ENCODE assay signal across 8 cellular contexts in the genomic region with DNA sequence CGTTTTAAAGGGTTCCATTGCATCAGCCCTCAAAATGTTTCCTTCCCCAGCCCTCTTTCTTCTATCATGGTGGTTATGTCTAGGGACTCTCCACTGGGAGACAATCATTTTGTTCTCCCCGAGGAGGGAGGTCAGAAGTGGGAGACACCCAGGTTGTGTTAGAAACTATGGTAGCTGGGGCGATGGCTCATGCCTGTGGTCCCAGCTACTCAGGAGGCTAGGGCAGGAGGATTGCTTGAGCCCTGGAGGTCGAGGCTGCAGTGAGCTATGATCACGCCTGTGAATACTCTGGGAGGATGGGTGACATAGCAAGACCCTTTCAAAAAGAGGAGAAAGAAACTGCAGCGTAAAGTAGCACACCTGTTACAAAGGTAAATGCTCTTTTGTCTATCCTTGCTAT. TPM values are rescaled to one million over a fixed set of nuclear protein-coding genes. Genes with fewer than 3 reads are reported as not detected.
DNase-seq lines count a peak whose midpoint lies in the region; ATAC-seq and TF ChIP-seq lines count a peak whose summit lies in the region.

No MANE protein-coding gene starts in this region.

- H3K4me3 Mint-ChIP-seq in activated naive CD4-positive, alpha-beta T cell treated with anti-CD3 and anti-CD28 coated beads, Interleukin-2, amount 50 U/mL, for 24 hours = peak overlapping the region; percentile 87

- DNase-seq in activated naive CD4-positive, alpha-beta T cell treated with anti-CD3 and anti-CD28 coated beads, Interleukin-2, amount 50 U/mL, for 16 hours = no peak
- peak in 1 of 2 donors; percentile 10 for DNase-seq in activated naive CD4-positive, alpha-beta T cell treated with anti-CD3 and anti-CD28 coated beads, Interleukin-2, amount 50 U/mL, for 72 hours (ENCODE audit: low spot score in 2 of 2)
- DNase-seq in stomach = no peak
- DNase-seq in GM10266 (ENCODE audit: extremely low spot score) = no peak
- no peak for DNase-seq in inferior parietal cortex (ENCODE audit: extremely low spot score)
- DNase-seq in NCI-H2107 (lab: John Stamatoyannopoulos, UW) = no peak

- no peaks in the 10 kb centered on the region for H3K27me3 ChIP-seq in stomach

- H3K4me3 ChIP-seq in iPS-18c (ENCODE audit: insufficient read depth, low read depth, low read length) (peak overlapping the region; percentile 69), stomach (peak overlapping the region; percentile 38 to 53 (median 50))

- H3K9me3 Mint-ChIP-seq in activated naive CD4-positive, alpha-beta T cell treated with anti-CD3 and anti-CD28 coated beads, Interleukin-2, amount 50 U/mL, for 24 hours = no peaks in the 10 kb centered on the region
- H3K9me3 Mint-ChIP-seq in activated naive CD4-positive, alpha-beta T cell treated with anti-CD3 and anti-CD28 coated beads, Interleukin-2, amount 50 U/mL, for 72 hours = no peaks in the 10 kb centered on the region

- peaks cover 12% of the 10 kb centered on the region for H3K4me1 Mint-ChIP-seq in activated naive CD4-positive, alpha-beta T cell treated with anti-CD3 and anti-CD28 coated beads, Interleukin-2, amount 50 U/mL, for 24 hours

- intact Hi-C loops in stomach (cut with DNase I; ENCODE audit: low total_unique reads) = no loop called here

- peak overlapping the region; percentile 90 to 95 (median 93) for H3K27ac ChIP-seq in stomach

- TF ChIP-seq CTCF in stomach (IDR thresholded peaks at IDR 0.05) = no peak
- TF ChIP-seq CTCF in GM10266 (IDR thresholded peaks at IDR 0.05; ENCODE audit: control insufficient read depth, insufficient read depth, low read depth, missing control alignments) = no peak

- ATAC-seq in activated naive CD4-positive, alpha-beta T cell treated with anti-CD3 and anti-CD28 coated beads, Interleukin-2, amount 50 U/mL, for 72 hours = peak; percentile 3 to 47

- H3K27ac Mint-ChIP-seq in activated naive CD4-positive, alpha-beta T cell treated with anti-CD3 and anti-CD28 coated beads, Interleukin-2, amount 50 U/mL, for 24 hours = peak overlapping the region; percentile 97
- H3K27ac Mint-ChIP-seq in activated naive CD4-positive, alpha-beta T cell treated with anti-CD3 and anti-CD28 coated beads, Interleukin-2, amount 50 U/mL, for 72 hours = peak overlapping the region; percentile 89 to 90

- no peaks in the 10 kb centered on the region for H3K9me3 ChIP-seq in iPS-18c (ENCODE audit: control insufficient read depth, insufficient read depth, low read length)
- no peaks in the 10 kb centered on the region for H3K9me3 ChIP-seq in stomach

- no peaks in the 10 kb centered on the region for H3K36me3 ChIP-seq in stomach

- WGBS in stomach, 5 donors = 66 to 68% (median 66%) methylated on average over 6 of the region's 6 CpGs

- H3K4me1 ChIP-seq in stomach = peaks cover 5 to 22% (median 12%) of the 10 kb centered on the region in 4 donors

- H3K27me3 Mint-ChIP-seq in activated naive CD4-positive, alpha-beta T cell treated with anti-CD3 and anti-CD28 coated beads, Interleukin-2, amount 50 U/mL, for 24 hours = no peaks in the 10 kb centered on the region

- TF ChIP-seq POLR2A in stomach (IDR thresholded peaks at IDR 0.05) = no peak

- no peaks in the 10 kb centered on the region for H3K36me3 Mint-ChIP-seq in activated naive CD4-positive, alpha-beta T cell treated with anti-CD3 and anti-CD28 coated beads, Interleukin-2, amount 50 U/mL, for 24 hours
- H3K36me3 Mint-ChIP-seq in activated naive CD4-positive, alpha-beta T cell treated with anti-CD3 and anti-CD28 coated beads, Interleukin-2, amount 50 U/mL, for 72 hours = no peaks in the 10 kb centered on the region

- no peak for TF ChIP-seq EP300 in stomach (IDR thresholded peaks at IDR 0.05)

RNA-seq across cellular contexts. Expression of a gene that starts 13.0 kb away (rescaled TPM):
- 10 to 100 TPM in 1 of 2 donors, 1 to 10 TPM in 1; 4.0 to 10.7 TPM for total RNA-seq in activated naive CD4-positive, alpha-beta T cell treated with anti-CD3 and anti-CD28 coated beads, Interleukin-2, amount 50 U/mL, for 72 hours
- 10 to 100 TPM in 1 of 5 donors, 1 to 10 TPM in 3, not detected in 1; 5.3 to 20.4 (median 9.0) TPM for total RNA-seq in stomach
- polyA plus RNA-seq in stomach = 10 to 100 TPM in 1 of 3 donors, 1 to 10 TPM in 2; 8.0 to 11.0 (median 9.0) TPM

RNA-seq across cellular contexts. Expression of a gene that starts 18.5 kb away (rescaled TPM):
- 10 to 100 TPM in 1 of 2 donors, 1 to 10 TPM in 1; 1.4 to 11.7 TPM for total RNA-seq in activated naive CD4-positive, alpha-beta T cell treated with anti-CD3 and anti-CD28 coated beads, Interleukin-2, amount 50 U/mL, for 72 hours
- 10 to 100 TPM in 1 of 5 donors, 1 to 10 TPM in 3, not detected in 1; 5.1 to 24.0 (median 6.0) TPM for total RNA-seq in stomach
- polyA plus RNA-seq in stomach = 10 to 100 TPM in 2 of 3 donors, 1 to 10 TPM in 1; 9.9 to 13.4 (median 11.2) TPM

RNA-seq across cellular contexts. Expression of a gene that starts 22.7 kb away (rescaled TPM):
- total RNA-seq in activated naive CD4-positive, alpha-beta T cell treated with anti-CD3 and anti-CD28 coated beads, Interleukin-2, amount 50 U/mL, for 72 hours = 100 to 1,000 TPM; 264 to 314 TPM
- total RNA-seq in stomach = 10 to 100 TPM in 2 of 5 donors, 1 to 10 TPM in 3; 2.3 to 62.9 (median 8.6) TPM
- polyA plus RNA-seq in stomach = 10 to 100 TPM in 2 of 3 donors, 1 to 10 TPM in 1; 9.3 to 19.7 (median 10.1) TPM

RNA-seq across cellular contexts. Expression of a gene that starts 24.3 kb away (rescaled TPM):
- 1,000 to 10,000 TPM in 1 of 2 donors, 100 to 1,000 TPM in 1; 694 to 1,875 TPM for total RNA-seq in activated naive CD4-positive, alpha-beta T cell treated with anti-CD3 and anti-CD28 coated beads, Interleukin-2, amount 50 U/mL, for 72 hours
- total RNA-seq in stomach = 100 to 1,000 TPM; 131 to 359 (median 268) TPM
- 100 to 1,000 TPM; 403 to 526 (median 504) TPM for polyA plus RNA-seq in stomach

RNA-seq across cellular contexts. Expression of a gene that starts 36.1 kb away (rescaled TPM):
- 10 to 100 TPM; 29.9 to 73.5 TPM for total RNA-seq in activated naive CD4-positive, alpha-beta T cell treated with anti-CD3 and anti-CD28 coated beads, Interleukin-2, amount 50 U/mL, for 72 hours
- total RNA-seq in stomach = 100 to 1,000 TPM in 3 of 5 donors, 10 to 100 TPM in 2; 23.3 to 694 (median 291) TPM
- polyA plus RNA-seq in stomach = 10 to 100 TPM; 44.4 to 57.4 (median 48.8) TPM

Comparison
In these comparisons a context has a peak if more than half of its experiments do, and no peak if none do; other contexts are left out.
1. RNA of a gene that starts 22.7 kb away (total RNA-seq): 264 to 314 TPM in activated naive CD4-positive, alpha-beta T cell treated with anti-CD3 and anti-CD28 coated beads, Interleukin-2, amount 50 U/mL, for 72 hours; 2.3 to 62.9 TPM in stomach; every median in the first group is over 4 times any median in the second.